Comparison of ENCODE assay signal across 13 cellular contexts in genomic region chr1:237507005-237507404, GRCh38.
DNase-seq lines count a peak whose midpoint lies in the region; ATAC-seq and TF ChIP-seq lines count a peak whose summit lies in the region.
"Had no signal": no experiment of that assay in that cellular context is flagged by ENCODE, and none has a peak within 500 bp of the region (broad histone marks: within the 10 kb centered on the region; RNA-seq: fewer than 3 reads in every experiment).

No MANE protein-coding gene starts in this region.

- no peak overlapping the region for H3K4me2 ChIP-seq in smooth muscle cell

- H2AFZ ChIP-seq in smooth muscle cell (ENCODE audit: low read depth): no peak overlapping the region

- H3F3A ChIP-seq in smooth muscle cell (ENCODE audit: low read depth): no peaks in the 10 kb centered on the region

- TF ChIP-seq CTCF in smooth muscle cell (IDR thresholded peaks at IDR 0.05; ENCODE audit: borderline replicate concordance, insufficient read depth, poor library complexity, severe bottlenecking): no peak

- no peaks in the 10 kb centered on the region for H3K4me1 ChIP-seq in smooth muscle cell (ENCODE audit: low read depth)
- H3K4me1 ChIP-seq: pancreas had no signal

- no peak for DNase-seq in OCI-M1 (lab: John Stamatoyannopoulos, UW)
- no peak for DNase-seq in smooth muscle cell (lab: John Stamatoyannopoulos, UW; ENCODE audit: unreplicated experiment)
- no peak for DNase-seq in GM03348 (ENCODE audit: low spot score)
- no peak for DNase-seq in UCSD-AML1 (lab: John Stamatoyannopoulos, UW; ENCODE audit: unreplicated experiment)
- DNase-seq: activated CD8-positive, alpha-beta memory T cell treated with anti-CD3 and anti-CD28 coated beads, Interleukin-2, amount 50 U/mL, for 4 hours; caudate nucleus; foreskin fibroblast; left colon; pancreas had no signal

- no peaks in the 10 kb centered on the region for H3K79me2 ChIP-seq in smooth muscle cell (ENCODE audit: low read depth)

- H4K20me1 ChIP-seq in smooth muscle cell (ENCODE audit: low read depth): no peaks in the 10 kb centered on the region

- H3K27ac ChIP-seq in smooth muscle cell (ENCODE audit: low read depth): no peak overlapping the region
- H3K27ac ChIP-seq: pancreas had no signal

- no peak overlapping the region for H3K4me3 ChIP-seq in smooth muscle cell
- H3K4me3 ChIP-seq: pancreas had no signal

- no peaks in the 10 kb centered on the region for H3K9me3 ChIP-seq in smooth muscle cell (replicated peaks; ENCODE audit: low read depth)
- H3K9me3 ChIP-seq: pancreas had no signal

- H3K36me3 ChIP-seq in smooth muscle cell (ENCODE audit: low read depth): no peaks in the 10 kb centered on the region

- peak; percentile 92 for ATAC-seq in GM18499 (IDR thresholded peaks at IDR 0.05; ENCODE audit: insufficient read depth, unreplicated experiment)
- peak; percentile 88 for ATAC-seq in GM19328 (IDR thresholded peaks at IDR 0.05; ENCODE audit: unreplicated experiment)
- ATAC-seq in HG02798 (IDR thresholded peaks at IDR 0.05; ENCODE audit: poor library complexity, unreplicated experiment): peak; percentile 88
- ATAC-seq in HG03520 (IDR thresholded peaks at IDR 0.05; ENCODE audit: unreplicated experiment): peak; percentile 96
- ATAC-seq: left colon, pancreas had no signal

- no peaks in the 10 kb centered on the region for H3K27me3 ChIP-seq in smooth muscle cell (ENCODE audit: low read depth)
- H3K27me3 ChIP-seq: pancreas had no signal

- no peak overlapping the region for H3K9ac ChIP-seq in smooth muscle cell (ENCODE audit: low read depth)

- WGBS in smooth muscle cell (ENCODE audit: low lambda C conversion rate): 93% methylated on average over 2 of the region's 2 CpGs
